In the genomic region with DNA sequence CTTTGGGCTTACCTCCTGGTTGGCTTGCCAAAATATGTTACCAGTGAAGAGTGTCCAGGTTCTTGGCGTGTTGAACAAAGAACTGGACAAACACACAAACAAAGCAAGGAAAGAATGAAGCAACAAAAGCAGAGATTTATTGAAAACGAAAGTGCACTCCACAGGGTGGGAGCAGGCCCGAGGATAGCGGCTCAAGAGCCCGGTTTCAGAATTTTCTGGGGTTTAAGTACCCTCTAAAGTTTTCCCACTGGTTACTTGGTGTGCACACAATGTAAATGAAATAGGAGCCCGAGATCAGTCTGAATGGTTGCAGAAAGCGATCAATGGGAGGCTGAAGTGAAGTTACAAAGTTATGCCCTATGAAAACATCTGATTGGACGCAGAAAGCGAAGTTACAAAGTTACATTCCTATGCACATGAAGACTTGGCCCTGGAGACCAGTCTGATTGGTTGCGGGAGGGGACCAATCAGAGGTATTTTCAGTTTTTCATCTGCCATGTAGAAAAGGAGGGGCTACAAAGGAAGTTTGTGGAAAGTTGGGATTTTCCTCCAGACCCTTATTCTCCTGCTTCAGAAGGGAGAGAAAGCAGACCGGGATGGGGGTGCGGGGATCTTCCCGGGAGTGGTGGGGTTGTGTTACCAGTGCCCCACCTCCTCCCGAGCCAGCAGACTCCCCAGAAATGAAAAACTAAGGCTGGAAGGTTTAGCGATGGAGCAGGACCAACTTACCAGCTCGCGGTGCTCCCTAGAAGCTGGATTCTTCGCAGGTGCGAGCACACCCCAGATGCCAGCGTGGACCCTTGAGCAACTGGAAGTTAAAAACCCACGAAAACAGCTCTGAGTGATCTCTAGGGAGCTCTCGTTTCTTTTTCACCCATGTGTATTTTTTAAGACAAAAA, we compare ENCODE assay signal across 1 cellular context.
A peak's percentile ranks its signal among the peaks of the same experiment; 100 is the strongest.
TF ChIP-seq lines count a peak whose summit lies in the region.

Gene SLFN12, minus strand, starts transcription at position 325 of the 899 bp plus-strand sequence. CDS start 9,472 bp downstream, outside the sequence.

TF ChIP-seq in IMR-90, 13 proteins besides CTCF, POLR2A, EP300 and RAD21:
- TF ChIP-seq MXI1 (IDR thresholded peaks at IDR 0.05; ENCODE audit: borderline replicate concordance, low read depth, low read length) (no peak), ELK1 (IDR thresholded peaks at IDR 0.05; ENCODE audit: borderline replicate concordance, low read depth, low read length) (no peak), FOS (IDR thresholded peaks at IDR 0.05; ENCODE audit: low read depth, low read length) (peak; percentile 17; the same call in 1 of the 2 replicates), RFX5 (IDR thresholded peaks at IDR 0.05; ENCODE audit: low read depth, low read length) (peak; percentile 64)
